Comparison of ENCODE assay signal across 28 cellular contexts in the genomic region with DNA sequence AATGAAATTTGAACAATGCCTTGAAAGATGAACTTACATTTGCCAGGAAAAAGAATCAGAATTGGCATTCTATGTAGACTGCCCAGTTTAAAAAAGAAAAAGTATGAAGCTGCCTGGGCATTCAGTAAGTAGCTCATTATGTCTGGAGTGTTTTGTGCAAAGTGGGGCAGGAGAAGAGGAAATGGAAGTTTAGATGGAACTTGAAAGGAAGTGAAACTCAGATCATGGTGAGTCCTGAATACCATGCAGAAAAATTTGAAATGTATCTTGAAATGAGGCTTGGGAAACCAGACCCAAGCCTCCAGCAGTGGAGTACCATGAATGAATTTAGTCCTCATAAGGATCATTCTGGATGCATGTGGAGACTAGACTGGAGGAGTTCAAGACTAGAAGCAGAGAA. TPM values are rescaled to one million over a fixed set of nuclear protein-coding genes. Genes with fewer than 3 reads are reported as not detected.
"Had no signal": no experiment of that assay in that cellular context is flagged by ENCODE, and none has a peak within 500 bp of the region (broad histone marks: within the 10 kb centered on the region; RNA-seq: fewer than 3 reads in every experiment).

No MANE protein-coding gene starts in this region.

- H3K9me3 ChIP-seq: adrenal gland, esophagus squamous epithelium, left lung, right atrium auricular region, stomach had no signal

- FAIRE-seq: bronchial epithelial cell, keratinocyte, TTC549 had no signal

- H3K36me3 Mint-ChIP-seq: type B pancreatic cell had no signal

- ATAC-seq: activated naive CD4-positive, alpha-beta T cell treated with anti-CD3 and anti-CD28 coated beads, Interleukin-2, amount 50 U/mL, for 72 hours; effector memory CD8-positive, alpha-beta T cell; left lung had no signal

- H3K27ac Mint-ChIP-seq: activated naive CD4-positive, alpha-beta T cell treated with anti-CD3 and anti-CD28 coated beads, Interleukin-2, amount 50 U/mL, for 72 hours; activated T-helper 1 cell treated with anti-CD3 and anti-CD28 coated beads, Interleukin-12 subunit alpha, Interleukin-12 subunit beta, Interleukin-2, Interleukin-4 antibody, amounts not matched to agents 30 ng/mL and 10 ng/mL and 1 ng/mL, durations not matched to agents 14 hours and 24 hours and 36 hours; effector memory CD8-positive, alpha-beta T cell; progenitor cell of endocrine pancreas; type B pancreatic cell had no signal

- H3K4me3 Mint-ChIP-seq: activated T-helper 1 cell treated with anti-CD3 and anti-CD28 coated beads, Interleukin-12 subunit alpha, Interleukin-12 subunit beta, Interleukin-2, Interleukin-4 antibody, amounts not matched to agents 30 ng/mL and 10 ng/mL and 1 ng/mL, durations not matched to agents 14 hours and 24 hours and 36 hours; effector memory CD8-positive, alpha-beta T cell; neural crest cell; type B pancreatic cell had no signal

- H3K36me3 ChIP-seq: adrenal gland, esophagus squamous epithelium, left lung, right atrium auricular region, stomach had no signal

- H3K9me3 Mint-ChIP-seq: activated T-helper 1 cell treated with anti-CD3 and anti-CD28 coated beads, Interleukin-12 subunit alpha, Interleukin-12 subunit beta, Interleukin-2, Interleukin-4 antibody, amounts not matched to agents 30 ng/mL and 10 ng/mL and 1 ng/mL, durations not matched to agents 14 hours and 24 hours and 36 hours; effector memory CD8-positive, alpha-beta T cell had no signal

- H3K27me3 ChIP-seq: adrenal gland, esophagus squamous epithelium, left lung, right atrium auricular region, stomach had no signal

- DNase-seq: activated CD4-positive, alpha-beta T cell treated with anti-CD3 and anti-CD28 coated beads, Interleukin-2, amount 50 U/mL, for 4 hours; activated gamma-delta T cell treated with Interleukin-2 at 50 U/mL for 16 hours; adrenal gland; dermis blood vessel endothelial cell; effector memory CD8-positive, alpha-beta T cell; esophagus squamous epithelium; hypothalamus; left lung; stimulated activated CD4-positive, alpha-beta T cell treated with anti-CD3 and anti-CD28 coated beads, Interleukin-12 subunit alpha, Interleukin-12 subunit beta, amount 100 ng/mL, for 4 hours; stimulated activated CD4-positive, alpha-beta T cell treated with anti-CD3 and anti-CD28 coated beads, Interleukin-2, amount 100 ng/mL, for 24 hours; stomach; T-helper 2 cell had no signal

- H3K4me1 ChIP-seq: adrenal gland, esophagus squamous epithelium, left lung, right atrium auricular region, stomach had no signal

- H3K27me3 Mint-ChIP-seq: effector memory CD8-positive, alpha-beta T cell; progenitor cell of endocrine pancreas had no signal

- H3K4me3 ChIP-seq: adrenal gland, esophagus squamous epithelium, left lung, right atrium auricular region, stomach had no signal

RNA-seq across cellular contexts. Expression of gene MORC1, which starts 4.8 kb away (rescaled TPM):
- total RNA-seq: activated CD8-positive, alpha-beta memory T cell treated with anti-CD3 and anti-CD28 coated beads for 36 hours; activated naive CD4-positive, alpha-beta T cell treated with anti-CD3 and anti-CD28 coated beads, Interleukin-2, amount 50 U/mL, for 72 hours; activated T-helper 1 cell treated with anti-CD3 and anti-CD28 coated beads, Interleukin-12 subunit alpha, Interleukin-12 subunit beta, Interleukin-2, Interleukin-4 antibody, amounts not matched to agents 30 ng/mL and 10 ng/mL and 1 ng/mL, durations not matched to agents 14 hours and 24 hours and 36 hours; bronchial epithelial cell; chondrocyte; dermis blood vessel endothelial cell; esophagus squamous epithelium; glomerular endothelial cell; left lung; lung microvascular endothelial cell; myocyte; neural crest cell; progenitor cell of endocrine pancreas; right atrium auricular region; stomach had no signal

RNA-seq across cellular contexts. Expression of gene C3orf85, which starts 13.8 kb away (rescaled TPM):
- total RNA-seq: activated CD8-positive, alpha-beta memory T cell treated with anti-CD3 and anti-CD28 coated beads for 36 hours; activated naive CD4-positive, alpha-beta T cell treated with anti-CD3 and anti-CD28 coated beads, Interleukin-2, amount 50 U/mL, for 72 hours; activated T-helper 1 cell treated with anti-CD3 and anti-CD28 coated beads, Interleukin-12 subunit alpha, Interleukin-12 subunit beta, Interleukin-2, Interleukin-4 antibody, amounts not matched to agents 30 ng/mL and 10 ng/mL and 1 ng/mL, durations not matched to agents 14 hours and 24 hours and 36 hours; adrenal gland; bronchial epithelial cell; chondrocyte; dermis blood vessel endothelial cell; esophagus squamous epithelium; glomerular endothelial cell; left lung; lung microvascular endothelial cell; myocyte; neural crest cell; omental fat pad; progenitor cell of endocrine pancreas; right atrium auricular region; temporal lobe had no signal
